In the genomic region with DNA sequence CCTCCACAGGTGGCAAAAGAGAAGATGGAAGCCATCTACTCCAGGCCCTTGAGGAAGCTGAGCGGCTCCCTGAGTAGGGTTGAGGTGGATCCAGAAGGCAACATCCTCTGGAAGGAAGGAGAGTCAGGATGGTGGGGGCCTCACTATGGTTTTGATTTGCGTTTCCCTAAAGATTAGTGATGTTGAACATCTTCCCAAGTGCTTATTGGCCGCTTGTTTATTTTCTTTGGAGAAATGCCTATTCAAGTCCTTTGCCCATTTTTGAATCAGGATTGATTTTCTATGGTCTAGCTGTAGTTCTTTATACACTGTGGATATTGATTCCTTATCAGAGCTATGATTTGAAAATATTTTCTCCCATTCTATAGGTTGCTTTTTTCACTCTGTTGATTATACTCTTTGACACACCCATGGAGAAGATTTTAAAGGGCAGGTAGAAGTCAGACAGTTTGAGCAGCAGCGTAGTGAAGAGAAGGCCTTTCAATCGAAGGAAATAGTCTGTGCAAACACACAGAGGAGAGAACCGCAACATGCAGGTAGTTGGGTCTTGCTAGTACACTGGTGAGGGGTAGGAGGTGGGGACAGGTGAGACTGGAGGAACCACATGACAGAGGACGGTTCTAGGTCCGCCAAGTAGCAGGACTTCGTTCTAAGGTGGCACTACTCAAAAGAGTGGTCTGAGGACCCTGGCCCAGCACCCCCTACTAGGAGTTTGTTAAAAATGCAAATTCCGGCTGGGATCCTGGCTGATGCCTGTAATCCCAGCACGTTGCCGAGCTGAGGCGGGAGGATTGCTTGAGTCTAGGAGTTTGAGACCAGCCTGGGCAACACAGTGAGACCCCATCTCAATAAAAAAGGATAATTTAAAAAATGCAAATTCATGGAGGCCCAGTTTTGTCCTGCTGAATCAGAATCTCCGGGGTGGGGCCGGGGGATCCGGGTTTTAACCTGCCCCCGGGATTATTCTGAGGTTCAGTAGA, we compare ENCODE assay signal across 8 cellular contexts. TPM values are rescaled to one million over a fixed set of nuclear protein-coding genes. Genes with fewer than 3 reads are reported as not detected.
DNase-seq lines count a peak whose midpoint lies in the region; ATAC-seq and TF ChIP-seq lines count a peak whose summit lies in the region.

No MANE protein-coding gene starts in this region.

- no peak for TF ChIP-seq POLR2A in Peyer's patch (IDR thresholded peaks at IDR 0.05)

- peak overlapping the region; percentile 93 for H3K9ac ChIP-seq in parathyroid adenoma

- H3K36me3 ChIP-seq in DOHH2 (ENCODE audit: control insufficient read depth, low read length) (no peaks in the 10 kb centered on the region), Peyer's patch (no peaks in the 10 kb centered on the region), parathyroid adenoma (ENCODE audit: control insufficient read depth, insufficient read depth, low read length) (no peaks in the 10 kb centered on the region)

- peak overlapping the region; percentile 99 for H2AFZ ChIP-seq in parathyroid adenoma

- H3K27ac ChIP-seq in DOHH2 (ENCODE audit: low read depth, low read length) (peak overlapping the region; percentile 33), Peyer's patch (peak overlapping the region; percentile 89 to 93 (median 90)), parathyroid adenoma (peak overlapping the region; percentile 92)

- peak overlapping the region; percentile 84 for H3K4me3 ChIP-seq in DOHH2 (ENCODE audit: low read length)
- peak overlapping the region; percentile 71 to 79 (median 72) for H3K4me3 ChIP-seq in Peyer's patch
- peak overlapping the region; percentile 74 for H3K4me3 ChIP-seq in epithelial cell of proximal tubule (ENCODE audit: low read depth, low read length)
- H3K4me3 ChIP-seq in parathyroid adenoma (ENCODE audit: low read depth, low read length): peak overlapping the region; percentile 70

- no peaks in the 10 kb centered on the region for H3K27me3 ChIP-seq in DOHH2 (ENCODE audit: control insufficient read depth, low read length)
- no peaks in the 10 kb centered on the region for H3K27me3 ChIP-seq in Peyer's patch
- no peaks in the 10 kb centered on the region for H3K27me3 ChIP-seq in parathyroid adenoma (ENCODE audit: control insufficient read depth, insufficient read depth, low read length)

- no peaks in the 10 kb centered on the region for H4K20me1 ChIP-seq in DOHH2 (ENCODE audit: control insufficient read depth, insufficient read depth, low read depth, low read length)

- peaks cover 34% of the 10 kb centered on the region for H3K4me1 ChIP-seq in DOHH2 (ENCODE audit: control insufficient read depth, low read length)
- H3K4me1 ChIP-seq in Peyer's patch: peaks cover 3 to 20% (median 6%) of the 10 kb centered on the region in 4 donors
- H3K4me1 ChIP-seq in parathyroid adenoma: peaks cover 6% of the 10 kb centered on the region

- H3K9me3 ChIP-seq in DOHH2 (ENCODE audit: control insufficient read depth, insufficient read depth, low read length): no peaks in the 10 kb centered on the region
- no peaks in the 10 kb centered on the region for H3K9me3 ChIP-seq in Peyer's patch
- H3K9me3 ChIP-seq in parathyroid adenoma (ENCODE audit: control insufficient read depth, low read length): no peaks in the 10 kb centered on the region

- H3K9me2 ChIP-seq in DOHH2 (replicated peaks; ENCODE audit: control insufficient read depth, low read length): no peaks in the 10 kb centered on the region

- H3K79me2 ChIP-seq in DOHH2 (ENCODE audit: control insufficient read depth, low read length) (peaks cover 15% of the 10 kb centered on the region), parathyroid adenoma (no peaks in the 10 kb centered on the region)

- DNase-seq in Peyer's patch (no peak), epithelial cell of proximal tubule (ENCODE audit: low read depth) (no peak), nucleus accumbens (lab: John Stamatoyannopoulos, UW) (no peak), NCI-H2171 treated with DMSO at 0.1 percent for 48 hours (lab: John Stamatoyannopoulos, UW) (no peak)
- no peak for DNase-seq in NK-92 treated with Interleukin-12 subunit alpha and Interleukin-12 subunit beta, amount 100 ng/mL, for 24 hours (lab: John Stamatoyannopoulos, UW)

- H3F3A ChIP-seq in DOHH2 (ENCODE audit: control insufficient read depth, insufficient read depth): peaks cover 19% of the 10 kb centered on the region

- TF ChIP-seq CTCF in DOHH2 (IDR thresholded peaks at IDR 0.05; ENCODE audit: low read depth, low read length, poor library complexity, severe bottlenecking) (no peak), Peyer's patch (IDR thresholded peaks at IDR 0.05) (no peak), epithelial cell of proximal tubule (conservative IDR thresholded peaks at IDR 0.05; ENCODE audit: low read depth, low read length) (no peak), parathyroid adenoma (IDR thresholded peaks at IDR 0.05) (no peak)

- ATAC-seq in HG02623 (IDR thresholded peaks at IDR 0.05; ENCODE audit: unreplicated experiment): no peak

- H3K4me2 ChIP-seq in DOHH2 (ENCODE audit: low read length) (peak overlapping the region; percentile 87), parathyroid adenoma (ENCODE audit: low read length) (peak overlapping the region; percentile 54)

RNA-seq across cellular contexts. Expression of gene WSB1, which starts 58.9 kb away (rescaled TPM):
- total RNA-seq in Peyer's patch: 100 to 1,000 TPM in 2 of 4 donors, 10 to 100 TPM in 2; 61.5 to 208 (median 112) TPM
- 28.7 and 68.5 TPM in 2 replicates for total RNA-seq in epithelial cell of proximal tubule

Comparison
In these comparisons a context has a peak if more than half of its experiments do, and no peak if none do; other contexts are left out.
1. H3K27ac ChIP-seq: peak in every context shown above with its lines; median percentile 92 in parathyroid adenoma; 90 in Peyer's patch; 33 in DOHH2.